1 cellular context compared by ENCODE assay signal in the genomic region with DNA sequence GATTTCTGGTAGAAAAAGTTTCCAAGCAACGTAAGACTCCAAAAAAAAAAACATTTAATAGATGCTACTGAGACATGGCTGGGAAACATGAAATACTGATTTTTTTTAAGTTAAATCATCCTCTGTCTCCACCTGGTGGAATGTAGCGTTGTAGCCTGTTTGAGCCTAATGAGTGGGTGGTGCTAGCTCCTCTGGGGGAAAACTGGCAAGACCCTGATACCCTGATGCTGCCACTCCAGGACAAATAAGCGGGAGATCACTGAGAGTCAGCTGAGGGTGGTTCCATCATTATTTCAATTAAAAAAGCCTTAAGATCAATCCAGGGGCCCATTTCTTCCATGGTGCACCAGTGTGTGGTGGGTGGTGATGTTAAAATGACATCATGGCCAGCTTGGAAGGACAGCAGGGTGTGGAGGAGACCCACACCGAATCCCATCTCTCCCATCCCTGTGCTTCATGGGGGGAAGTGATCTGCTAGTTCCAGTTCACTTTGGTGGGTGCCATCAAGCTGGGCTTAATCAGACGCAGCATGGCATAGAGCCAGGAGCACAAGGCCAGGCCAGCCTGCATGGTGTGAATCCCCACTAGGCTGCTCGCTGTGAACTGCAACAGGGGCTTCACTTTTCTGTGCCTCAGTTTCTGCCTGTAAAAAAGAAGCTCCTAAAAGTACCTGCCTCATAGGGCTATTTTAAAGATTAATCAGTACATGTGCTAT.
TF ChIP-seq lines count a peak whose summit lies in the region.

No MANE protein-coding gene starts in this region.

TF ChIP-seq in endothelial cell of umbilical vein, 7 proteins besides CTCF, POLR2A, EP300 and RAD21:
- TF ChIP-seq MYC (IDR thresholded peaks at IDR 0.05; ENCODE audit: low read depth, low read length) (no peak), JUN (IDR thresholded peaks at IDR 0.05; ENCODE audit: borderline replicate concordance, insufficient read depth, insufficient read length, low read depth) (no peak), FOS (IDR thresholded peaks at IDR 0.05; ENCODE audit: borderline replicate concordance, insufficient read depth, low read length) (no peak), POLR2AphosphoS5 (IDR thresholded peaks at IDR 0.05; ENCODE audit: insufficient read depth, low read depth, low read length) (no peak), EZH2 (IDR thresholded peaks at IDR 0.05; ENCODE audit: borderline replicate concordance, low read depth, low read length, severe bottlenecking) (no peak), GATA2 (IDR thresholded peaks at IDR 0.05; ENCODE audit: insufficient read depth, insufficient read length, low read depth, low read length) (no peak)
- TF ChIP-seq, protein P1, sequence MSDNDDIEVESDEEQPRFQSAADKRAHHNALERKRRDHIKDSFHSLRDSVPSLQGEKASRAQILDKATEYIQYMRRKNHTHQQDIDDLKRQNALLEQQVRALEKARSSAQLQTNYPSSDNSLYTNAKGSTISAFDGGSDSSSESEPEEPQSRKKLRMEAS (IDR thresholded peaks at IDR 0.05; ENCODE audit: insufficient read depth, insufficient read length), result no peak
